ENCODE assay signal across 17 cellular contexts in genomic region chr15:68341851-68342336, GRCh38.
DNase-seq lines count a peak whose midpoint lies in the region; ATAC-seq and TF ChIP-seq lines count a peak whose summit lies in the region.
"Had no signal": no experiment of that assay in that cellular context is flagged by ENCODE, and none has a peak within 500 bp of the region (broad histone marks: within the 10 kb centered on the region; RNA-seq: fewer than 3 reads in every experiment).

No MANE protein-coding gene starts in this region.

- H3K9me3 ChIP-seq in neuronal stem cell (replicated peaks in 1 of 2; ENCODE audit: control insufficient read depth in 2 of 2, insufficient read depth in 1 of 2, low read depth in 1 of 2, low read length in 2 of 2), result no peaks in the 10 kb centered on the region
- H3K9me3 ChIP-seq in vagina, result no peaks in the 10 kb centered on the region
- H3K9me3 ChIP-seq in CD4-positive, alpha-beta memory T cell (ENCODE audit: control insufficient read depth in 1 of 2, low read length in 2 of 2), result no peaks in the 10 kb centered on the region
- H3K9me3 ChIP-seq: MG63 had no signal

- no peak for ATAC-seq in HG03139 (IDR thresholded peaks at IDR 0.05; ENCODE audit: unreplicated experiment)
- ATAC-seq: stimulated activated naive CD8-positive, alpha-beta T cell treated with anti-CD3 and anti-CD28 coated beads, Interleukin-15, amount 100 ng/mL, for 72 hours had no signal

- H2AK5ac ChIP-seq in neuronal stem cell (ENCODE audit: low read depth, low read length), result peak overlapping the region; percentile 70

- H3K4me2 ChIP-seq in neuronal stem cell (ENCODE audit: insufficient read depth, low read length, poor library complexity, severe bottlenecking), result no peak overlapping the region

- H2BK5ac ChIP-seq in neuronal stem cell (ENCODE audit: low read length), result no peak overlapping the region

- H2AFZ ChIP-seq in neuronal stem cell (ENCODE audit: low read length), result no peak overlapping the region

- H3K4me3 ChIP-seq in fibroblast of the aortic adventitia (ENCODE audit: low read depth, low read length) (no peak overlapping the region), neuronal stem cell (ENCODE audit: low read length in 2 of 2) (no peak overlapping the region), vagina (no peak overlapping the region)
- no peak overlapping the region for H3K4me3 ChIP-seq in CD4-positive, alpha-beta memory T cell (ENCODE audit: low read length in 2 of 2)
- H3K4me3 ChIP-seq: cardiac muscle cell, MG63 had no signal

- POLR2A ChIA-PET in CD4-positive, alpha-beta memory T cell (lab: Charles Lee; ENCODE audit: partially characterized antibody), result no interaction called here

- H3K18ac ChIP-seq in neuronal stem cell (ENCODE audit: low read length), result no peak overlapping the region

- no peak overlapping the region for H2BK120ac ChIP-seq in neuronal stem cell (ENCODE audit: low read depth, low read length)

- H3K27ac ChIP-seq in neuronal stem cell (replicated peaks; ENCODE audit: low read length) (no peak overlapping the region), vagina (peak overlapping the region; percentile 53)
- H3K27ac ChIP-seq in CD4-positive, alpha-beta memory T cell (ENCODE audit: low read depth, low read length), result no peak overlapping the region

- peaks cover 1 to 4% of the 10 kb centered on the region in 2 donors for H3K27me3 Mint-ChIP-seq in CD4-positive, alpha-beta memory T cell
- H3K27me3 Mint-ChIP-seq: stimulated activated naive CD8-positive, alpha-beta T cell treated with anti-CD3 and anti-CD28 coated beads, Interleukin-15, amount 100 ng/mL, for 72 hours had no signal

- H3K9ac ChIP-seq in neuronal stem cell (ENCODE audit: low read depth, low read length, poor library complexity), result no peak overlapping the region

- WGBS in neuronal stem cell (ENCODE audit: extremely low coverage in 2 of 2, insufficient read length in 2 of 2, insufficient replicate concordance in 1 of 2), 2 donors, result no CpG with 5 or more reads among the region's 7 CpGs

- H3K36me3 Mint-ChIP-seq in CD4-positive, alpha-beta memory T cell, result no peaks in the 10 kb centered on the region

- intact Hi-C loops in vagina (cut with DNase I), result no loop called here
- intact Hi-C loops in CD4-positive, alpha-beta memory T cell (cut with micrococcal nuclease), result no loop called here

- H2BK12ac ChIP-seq in neuronal stem cell (ENCODE audit: low read length), result no peak overlapping the region

- no peaks in the 10 kb centered on the region for H3K9me3 Mint-ChIP-seq in CD4-positive, alpha-beta memory T cell
- H3K9me3 Mint-ChIP-seq: stimulated activated naive CD8-positive, alpha-beta T cell treated with anti-CD3 and anti-CD28 coated beads, Interleukin-15, amount 100 ng/mL, for 72 hours; T-helper 2 cell treated with Interferon-gamma antibody and Interleukin-4, amounts not matched to agents 5 μg/mL and 100 μg/mL, for 36 hours had no signal

- H2BK15ac ChIP-seq in neuronal stem cell (ENCODE audit: low read length), result peak overlapping the region; percentile 50

- H3K79me1 ChIP-seq in neuronal stem cell (ENCODE audit: low read depth, low read length), result no peaks in the 10 kb centered on the region

- CTCF ChIA-PET in CD4-positive, alpha-beta memory T cell (lab: Charles Lee; ENCODE audit: partially characterized antibody), result no interaction called here

- no peak overlapping the region for H3K27ac Mint-ChIP-seq in CD4-positive, alpha-beta memory T cell
- H3K27ac Mint-ChIP-seq: stimulated activated naive CD8-positive, alpha-beta T cell treated with anti-CD3 and anti-CD28 coated beads, Interleukin-15, amount 100 ng/mL, for 72 hours; T-helper 2 cell treated with Interferon-gamma antibody and Interleukin-4, amounts not matched to agents 5 μg/mL and 100 μg/mL, for 36 hours had no signal

- H3K4me1 Mint-ChIP-seq in CD4-positive, alpha-beta memory T cell, result no peaks in the 10 kb centered on the region
- H3K4me1 Mint-ChIP-seq: stimulated activated naive CD8-positive, alpha-beta T cell treated with anti-CD3 and anti-CD28 coated beads, Interleukin-15, amount 100 ng/mL, for 72 hours had no signal

- TF ChIP-seq POLR2A in vagina (IDR thresholded peaks at IDR 0.05), result no peak

- H3K4me1 ChIP-seq in neuronal stem cell (ENCODE audit: control insufficient read depth in 2 of 2, insufficient read depth in 1 of 2, low read depth in 1 of 2, low read length in 2 of 2) (no peaks in the 10 kb centered on the region), vagina (peaks cover 27% of the 10 kb centered on the region)
- H3K4me1 ChIP-seq in CD4-positive, alpha-beta memory T cell (ENCODE audit: insufficient read depth, low read length), result no peaks in the 10 kb centered on the region

- no peak overlapping the region for H3K4me3 Mint-ChIP-seq in CD4-positive, alpha-beta memory T cell
- H3K4me3 Mint-ChIP-seq: stimulated activated naive CD8-positive, alpha-beta T cell treated with anti-CD3 and anti-CD28 coated beads, Interleukin-15, amount 100 ng/mL, for 72 hours; T-helper 2 cell treated with Interferon-gamma antibody and Interleukin-4, amounts not matched to agents 5 μg/mL and 100 μg/mL, for 36 hours had no signal

- no peak for TF ChIP-seq CTCF in fibroblast of the aortic adventitia (IDR thresholded peaks at IDR 0.05; ENCODE audit: insufficient read depth, low read length)
- TF ChIP-seq CTCF in vagina (IDR thresholded peaks at IDR 0.05), result no peak

- DNase-seq in NOMO-1 treated with DMSO at 0.1 percent for 48 hours (lab: John Stamatoyannopoulos, UW; ENCODE audit: unreplicated experiment), result peak; percentile 7
- no peak for DNase-seq in NOMO-1 (lab: John Stamatoyannopoulos, UW; ENCODE audit: unreplicated experiment in 2 of 2)
- DNase-seq in fibroblast of the aortic adventitia (ENCODE audit: low read depth), result peak; percentile 29
- no peak for DNase-seq in neuronal stem cell (ENCODE audit: low spot score)
- DNase-seq in vagina (ENCODE audit: extremely low spot score in 2 of 2), result no peak
- no peak for DNase-seq in CD4-positive, alpha-beta memory T cell
- no peak for DNase-seq in activated effector memory CD4-positive, alpha-beta T cell treated with Interleukin-2 at 50 U/mL for 16 hours
- DNase-seq: 8988T; activated CD4-positive, alpha-beta T cell treated with anti-CD3 and anti-CD28 coated beads, Interleukin-2, amount 50 U/mL, for 48 hours; activated gamma-delta T cell; H7; MG63; NCI-H226; stimulated activated naive CD8-positive, alpha-beta T cell treated with anti-CD3 and anti-CD28 coated beads, Interleukin-15, amount 100 ng/mL, for 72 hours had no signal

- no peak overlapping the region for H4K8ac ChIP-seq in neuronal stem cell (ENCODE audit: low read depth, low read length)

- H3K36me3 ChIP-seq in neuronal stem cell (replicated peaks in 1 of 2; ENCODE audit: control insufficient read depth in 2 of 2, insufficient read depth in 2 of 2, low read length in 2 of 2) (no peaks in the 10 kb centered on the region), vagina (no peaks in the 10 kb centered on the region)
- H3K36me3 ChIP-seq in CD4-positive, alpha-beta memory T cell (ENCODE audit: insufficient read depth, low read length), result no peaks in the 10 kb centered on the region
- H3K36me3 ChIP-seq: cardiac muscle cell had no signal

- peak overlapping the region; percentile 15 for H3K23ac ChIP-seq in neuronal stem cell (ENCODE audit: low read depth, low read length, poor library complexity)

- no peak overlapping the region for H3K14ac ChIP-seq in neuronal stem cell (ENCODE audit: low read length)

- no peak overlapping the region for H3K4ac ChIP-seq in neuronal stem cell (ENCODE audit: low read length)

- H3K27me3 ChIP-seq in neuronal stem cell (ENCODE audit: control insufficient read depth in 3 of 3, insufficient read depth in 3 of 3, low read depth in 1 of 3, low read length in 3 of 3) (peaks cover 0 to 17% (median 0%) of the 10 kb centered on the region in 3 experiments), vagina (no peaks in the 10 kb centered on the region)
- no peaks in the 10 kb centered on the region for H3K27me3 ChIP-seq in CD4-positive, alpha-beta memory T cell (ENCODE audit: insufficient read depth, low read length)
- H3K27me3 ChIP-seq: cardiac muscle cell, MG63 had no signal

- H4K91ac ChIP-seq in neuronal stem cell (ENCODE audit: low read depth, low read length, poor library complexity), result no peak overlapping the region

Comparison
In these comparisons a context has a peak if more than half of its experiments do, and no peak if none do; other contexts are left out.
1. DNase-seq: peak in NOMO-1 treated with DMSO at 0.1 percent for 48 hours (single experiment) and fibroblast of the aortic adventitia (single experiment); none in NOMO-1 (0 of 2), neuronal stem cell (single experiment), vagina (0 of 2), CD4-positive, alpha-beta memory T cell (0 of 5) and activated effector memory CD4-positive, alpha-beta T cell treated with Interleukin-2 at 50 U/mL for 16 hours (single experiment).